26 cellular contexts compared by ENCODE assay signal in the genomic region with DNA sequence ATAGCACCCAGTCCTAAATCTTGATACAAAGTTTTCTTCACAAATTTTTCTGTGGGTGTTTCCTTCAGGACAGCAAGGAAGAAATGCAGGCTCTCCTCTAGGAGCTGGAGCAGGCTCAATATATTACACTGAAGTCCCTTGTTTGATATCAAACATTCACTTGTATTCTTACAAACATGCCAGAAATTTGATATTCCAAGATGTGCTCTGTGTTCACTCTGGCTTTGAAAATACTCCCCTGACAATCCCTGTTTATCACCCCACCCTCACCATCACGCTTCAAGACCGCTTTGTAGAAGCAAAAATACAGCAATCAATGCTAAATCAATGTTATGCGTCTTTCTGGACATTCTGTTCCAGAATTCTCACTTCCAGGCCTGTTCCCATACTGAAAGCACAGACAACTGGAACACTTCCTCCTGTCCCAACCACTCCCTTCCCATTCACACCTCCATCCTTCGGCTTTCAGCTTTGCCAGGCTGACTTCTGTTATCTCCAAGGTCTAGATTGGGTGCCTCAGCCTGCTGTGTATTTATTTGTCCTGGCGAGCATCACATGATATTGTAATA.
"Had no signal": no experiment of that assay in that cellular context is flagged by ENCODE, and none has a peak within 500 bp of the region (broad histone marks: within the 10 kb centered on the region; RNA-seq: fewer than 3 reads in every experiment).

No MANE protein-coding gene starts in this region.

- H3K4me1 Mint-ChIP-seq: activated T-helper 17 cell treated with anti-CD3 and anti-CD28 coated beads, Interleukin-2, amount 50 U/mL, for 72 hours had no signal

- H3K9me3 ChIP-seq: colonic mucosa, lower lobe of right lung, neutrophil, ovary, thoracic aorta had no signal

- H3K4me3 Mint-ChIP-seq: activated CD4-positive, alpha-beta memory T cell treated with anti-CD3 and anti-CD28 coated beads for 36 hours; activated T-cell treated with anti-CD3 and anti-CD28 coated beads, Interleukin-2, amount 50 U/mL, for 24 hours; activated T-helper 17 cell treated with anti-CD3 and anti-CD28 coated beads, Interleukin-2, amount 50 U/mL, for 72 hours; nephron progenitor cell had no signal

- H3K36me3 ChIP-seq: colonic mucosa, lower lobe of right lung, neutrophil, ovary, thoracic aorta had no signal

- H3K27ac ChIP-seq: colonic mucosa, epithelial cell of prostate, lower lobe of right lung, neutrophil, ovary, SK-N-MC, thoracic aorta had no signal

- H3K27me3 Mint-ChIP-seq: activated CD4-positive, alpha-beta memory T cell treated with anti-CD3 and anti-CD28 coated beads for 36 hours; activated T-cell treated with anti-CD3 and anti-CD28 coated beads, Interleukin-2, amount 50 U/mL, for 24 hours; progenitor cell of endocrine pancreas had no signal

- ATAC-seq: activated T-helper 17 cell treated with anti-CD3 and anti-CD28 coated beads, Interleukin-2, amount 50 U/mL, for 72 hours; left lobe of liver; lower lobe of right lung had no signal

- H3K27me3 ChIP-seq: colonic mucosa, neutrophil, ovary had no signal

- H3K36me3 Mint-ChIP-seq: activated CD4-positive, alpha-beta memory T cell treated with anti-CD3 and anti-CD28 coated beads for 36 hours had no signal

- H3K9me3 Mint-ChIP-seq: activated T-cell treated with anti-CD3 and anti-CD28 coated beads, Interleukin-2, amount 50 U/mL, for 24 hours had no signal

- H3K27ac Mint-ChIP-seq: activated CD4-positive, alpha-beta memory T cell treated with anti-CD3 and anti-CD28 coated beads for 36 hours; activated T-cell treated with anti-CD3 and anti-CD28 coated beads, Interleukin-2, amount 50 U/mL, for 24 hours; activated T-helper 17 cell treated with anti-CD3 and anti-CD28 coated beads, Interleukin-2, amount 50 U/mL, for 72 hours; nephron progenitor cell; progenitor cell of endocrine pancreas had no signal

- H3K4me3 ChIP-seq: colonic mucosa, lower lobe of right lung, ovary, SK-N-MC, thoracic aorta had no signal

- H3K4me1 ChIP-seq: colonic mucosa, lower lobe of right lung had no signal

- DNase-seq: activated CD4-positive, alpha-beta memory T cell treated with anti-CD3 and anti-CD28 coated beads for 36 hours; activated CD4-positive, alpha-beta T cell treated with anti-CD3 and anti-CD28 coated beads for 48 hours; activated CD4-positive, CD25-positive, alpha-beta regulatory T cell; activated CD8-positive, alpha-beta memory T cell treated with anti-CD3 and anti-CD28 coated beads, Interleukin-2, amount 50 U/mL, for 48 hours; activated gamma-delta T cell treated with Interleukin-2 at 50 U/mL for 16 hours; activated naive CD4-positive, alpha-beta T cell treated with anti-CD3 and anti-CD28 coated beads, Interleukin-2, amount 50 U/mL, for 16 hours; activated T-cell treated with anti-CD3 and anti-CD28 coated beads, Interleukin-2, amount 50 U/mL, for 24 hours; cerebellar nuclear complex; colonic mucosa; effector CD8-positive, alpha-beta T cell; head of caudate nucleus; lower lobe of right lung; mesenchymal stem cell; nephron progenitor cell; ovary; retina; stimulated activated CD4-positive, alpha-beta T cell treated with anti-CD3 and anti-CD28 coated beads, Interleukin-2, amount 100 ng/mL, for 48 hours; stimulated activated naive CD4-positive, alpha-beta T cell treated with Interleukin-2 at 50 U/mL for 16 hours; trophoblast cell had no signal
